ENCODE assay signal across 1 cellular context in genomic region chr1:207424570-207425131, GRCh38.
TF ChIP-seq lines count a peak whose summit lies in the region.

No MANE protein-coding gene starts in this region.

TF ChIP-seq in GM12878, 131 proteins besides CTCF, POLR2A, EP300 and RAD21 (continued from another document and continues in another):
- no peak for TF ChIP-seq HSF1 (IDR thresholded peaks at IDR 0.05; ENCODE audit: low read depth, low read length)
- no peak for TF ChIP-seq ETV6 (conservative IDR thresholded peaks at IDR 0.05 in 1 of 2, IDR thresholded peaks at IDR 0.05 in 1 of 2; ENCODE audit: borderline replicate concordance in 1 of 2, low read depth in 1 of 2)
- no peak for TF ChIP-seq E2F4 (IDR thresholded peaks at IDR 0.05; ENCODE audit: low read depth, low read length)
- TF ChIP-seq HDGF (IDR thresholded peaks at IDR 0.05) = no peak
- no peak for TF ChIP-seq PRDM15 (CRISPR knock-in tag; IDR thresholded peaks at IDR 0.05)
- no peak for TF ChIP-seq STAT1 (conservative IDR thresholded peaks at IDR 0.05)
- no peak for TF ChIP-seq RELA (IDR thresholded peaks at IDR 0.05; ENCODE audit: borderline replicate concordance, partially characterized antibody)
- no peak for TF ChIP-seq SIN3A (IDR thresholded peaks at IDR 0.05; ENCODE audit: low read depth, low read length)
- TF ChIP-seq HDAC2 (IDR thresholded peaks at IDR 0.05) = no peak
- TF ChIP-seq SMAD1 (IDR thresholded peaks at IDR 0.05; ENCODE audit: low read depth, partially characterized antibody) = no peak
- no peak for TF ChIP-seq USF2 (IDR thresholded peaks at IDR 0.05; ENCODE audit: borderline replicate concordance, low read depth, low read length)
- TF ChIP-seq TAF1 (IDR thresholded peaks at IDR 0.05; ENCODE audit: borderline replicate concordance, low read depth, low read length) = no peak
- peak; percentile 84 for TF ChIP-seq MEF2B (IDR thresholded peaks at IDR 0.05; ENCODE audit: partially characterized antibody, poor library complexity, severe bottlenecking)
- TF ChIP-seq ZNF207 (IDR thresholded peaks at IDR 0.05; ENCODE audit: borderline replicate concordance) = no peak
- no peak for TF ChIP-seq ZBTB4 (CRISPR knock-in tag; IDR thresholded peaks at IDR 0.05)
- no peak for TF ChIP-seq ZSCAN29 (IDR thresholded peaks at IDR 0.05)
- TF ChIP-seq STAT3 (IDR thresholded peaks at IDR 0.05; ENCODE audit: low read depth, low read length) = no peak
- TF ChIP-seq BRCA1 (IDR thresholded peaks at IDR 0.05; ENCODE audit: low read depth, low read length) = no peak
- 0 out of 2 replicates have a peak, but pooled peaks have one; percentile 15 for TF ChIP-seq TCF12 (IDR thresholded peaks at IDR 0.05; ENCODE audit: low read depth, low read length)
- TF ChIP-seq CEBPZ (IDR thresholded peaks at IDR 0.05; ENCODE audit: low read depth, low read length) = no peak
- TF ChIP-seq ZNF384 (IDR thresholded peaks at IDR 0.05; ENCODE audit: borderline replicate concordance, low read depth, low read length) = no peak
- TF ChIP-seq NBN (IDR thresholded peaks at IDR 0.05) = no peak
- no peak for TF ChIP-seq ZNF687 (IDR thresholded peaks at IDR 0.05)
- TF ChIP-seq RCOR1 (conservative IDR thresholded peaks at IDR 0.05; ENCODE audit: low read depth, low read length) = no peak
- no peak for TF ChIP-seq KDM1A (IDR thresholded peaks at IDR 0.05; ENCODE audit: borderline replicate concordance)
- TF ChIP-seq NR2C2 (IDR thresholded peaks at IDR 0.05; ENCODE audit: borderline replicate concordance, control insufficient read depth, insufficient read length, low read depth) = no peak
- no peak for TF ChIP-seq CHD1 (IDR thresholded peaks at IDR 0.05; ENCODE audit: low read depth, low read length)
- TF ChIP-seq SIX5 (IDR thresholded peaks at IDR 0.05; ENCODE audit: low read depth, low read length, severe bottlenecking) = no peak
- peak in 1 of 2 experiments; percentile 59; a peak in 1 of 3 replicates for TF ChIP-seq EGR1 (IDR thresholded peaks at IDR 0.05; ENCODE audit: borderline replicate concordance in 1 of 2, low read depth in 2 of 2, low read length in 2 of 2)
- no peak for TF ChIP-seq ZNF274 (IDR thresholded peaks at IDR 0.05; ENCODE audit: insufficient read depth, insufficient read length)
- TF ChIP-seq E2F8 (IDR thresholded peaks at IDR 0.05; ENCODE audit: low read depth, partially characterized antibody) = no peak
- TF ChIP-seq SREBF1 (IDR thresholded peaks at IDR 0.05; ENCODE audit: low read length) = no peak
